ENCODE assay signal across 20 cellular contexts in the genomic region with DNA sequence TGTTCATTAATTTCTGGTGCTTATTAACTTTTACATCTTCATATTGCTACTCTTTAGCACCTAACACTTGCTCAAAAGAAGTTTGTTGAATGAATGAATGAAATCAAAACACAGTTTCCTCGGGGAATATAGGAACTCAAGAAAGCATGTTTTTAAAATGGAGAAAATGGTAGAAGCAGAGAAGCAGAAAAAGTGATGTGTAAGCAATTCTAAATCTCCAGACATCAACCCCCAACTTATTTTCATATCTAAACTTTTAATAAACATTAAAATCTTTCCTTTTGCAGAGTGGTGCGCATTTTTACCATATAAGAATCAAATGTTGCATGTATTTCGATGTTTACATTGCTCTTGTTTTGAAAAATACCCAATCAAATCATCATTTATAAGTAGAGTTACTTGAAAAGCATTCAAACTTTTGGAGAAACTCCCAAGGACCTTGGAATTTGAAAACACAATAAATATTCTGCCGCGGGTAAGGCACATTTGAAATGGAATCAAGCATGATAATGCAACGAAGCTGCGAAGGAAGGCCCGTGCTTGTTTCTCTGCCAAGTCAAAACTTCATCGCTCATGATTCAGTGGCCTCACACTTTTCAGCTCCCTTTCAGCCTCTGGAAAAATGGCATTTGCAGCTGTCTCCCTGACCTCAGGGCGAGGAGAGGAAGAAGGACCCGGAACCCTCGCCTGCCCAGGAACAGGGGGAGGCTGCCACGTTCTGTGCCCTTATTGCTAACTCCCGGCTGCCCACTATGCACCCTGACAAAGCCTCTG. TPM values are rescaled to one million over a fixed set of nuclear protein-coding genes. Genes with fewer than 3 reads are reported as not detected.
"Had no signal": no experiment of that assay in that cellular context is flagged by ENCODE, and none has a peak within 500 bp of the region (broad histone marks: within the 10 kb centered on the region; RNA-seq: fewer than 3 reads in every experiment).

No MANE protein-coding gene starts in this region.

- H3K36me3 ChIP-seq: adrenal gland, lower lobe of right lung, spleen had no signal

- DNase-seq: activated CD4-positive, alpha-beta T cell treated with anti-CD3 and anti-CD28 coated beads for 48 hours; activated CD8-positive, alpha-beta T cell treated with anti-CD3 and anti-CD28 coated beads, Interleukin-2, amount 10 ng/mL, durations not matched to agents 7 days and 5 days; activated naive CD4-positive, alpha-beta T cell treated with anti-CD3 and anti-CD28 coated beads for 36 hours; adrenal gland; body of pancreas; erythroblast; hippocampal formation; lower lobe of right lung; midbrain; naive thymus-derived CD8-positive, alpha-beta T cell; spleen; stimulated activated CD4-positive, alpha-beta T cell treated with anti-CD3 and anti-CD28 coated beads, Interleukin-1b, Interleukin-23, amount 100 ng/mL, for 48 hours had no signal

- H3K27me3 ChIP-seq: body of pancreas had no signal

- H3K27ac Mint-ChIP-seq: activated CD8-positive, alpha-beta T cell treated with anti-CD3 and anti-CD28 coated beads, Interleukin-2, amount 10 ng/mL, durations not matched to agents 7 days and 5 days; activated naive CD4-positive, alpha-beta T cell treated with anti-CD3 and anti-CD28 coated beads for 36 hours; dendritic cell treated with granulocyte-macrophage colony-stimulating factor and Interleukin-4, amounts not matched to agents 40 ng/mL and 50 ng/mL, for 4 days; naive thymus-derived CD8-positive, alpha-beta T cell; stimulated activated memory B cell treated with anti-CD40 and anti-IgM and Interleukin-4, amounts not matched to agents 10 μg/mL and 1 μg/mL and 100 μg/mL, for 72 hours had no signal

- H3K27ac ChIP-seq: adrenal gland, body of pancreas, lower lobe of right lung, SK-N-MC, spleen had no signal

- H3K36me3 Mint-ChIP-seq: stimulated activated memory B cell treated with anti-CD40 and anti-IgM and Interleukin-4, amounts not matched to agents 10 μg/mL and 1 μg/mL and 100 μg/mL, for 72 hours had no signal

- H3K4me3 ChIP-seq: adrenal gland, body of pancreas, SK-N-MC had no signal

- H3K4me3 Mint-ChIP-seq: stimulated activated memory B cell treated with anti-CD40 and anti-IgM and Interleukin-4, amounts not matched to agents 10 μg/mL and 1 μg/mL and 100 μg/mL, for 72 hours had no signal

- H3K4me1 Mint-ChIP-seq: central memory CD8-positive, alpha-beta T cell; stimulated activated memory B cell treated with anti-CD40 and anti-IgM and Interleukin-4, amounts not matched to agents 10 μg/mL and 1 μg/mL and 100 μg/mL, for 72 hours had no signal

- H3K9me3 ChIP-seq: adrenal gland, body of pancreas, lower lobe of right lung had no signal

RNA-seq across cellular contexts. Expression of gene SMIM21, which starts 26.7 kb away (rescaled TPM):
- total RNA-seq: activated CD8-positive, alpha-beta T cell treated with anti-CD3 and anti-CD28 coated beads, Interleukin-2, amount 10 ng/mL, durations not matched to agents 7 days and 5 days; activated naive CD4-positive, alpha-beta T cell treated with anti-CD3 and anti-CD28 coated beads for 36 hours; adrenal gland; body of pancreas; glomerular endothelial cell; lower lobe of right lung; naive thymus-derived CD8-positive, alpha-beta T cell; osteoblast; spleen; T-helper 1 cell treated with Interleukin-12 subunit alpha and Interleukin-12 subunit beta and Interleukin-4 antibody, amounts not matched to agents 30 ng/mL and 1 ng/mL, for 36 hours; ureter had no signal
- polyA plus RNA-seq: adrenal gland; naive thymus-derived CD8-positive, alpha-beta T cell; spleen had no signal
